In genomic region chr15:83999396-84000120, GRCh38 we compare ENCODE assay signal across 28 cellular contexts.
DNase-seq lines count a peak whose midpoint lies in the region; ATAC-seq, FAIRE-seq and TF ChIP-seq lines count a peak whose summit lies in the region.
"Had no signal": no experiment of that assay in that cellular context is flagged by ENCODE, and none has a peak within 500 bp of the region (broad histone marks: within the 10 kb centered on the region; RNA-seq: fewer than 3 reads in every experiment).

No MANE protein-coding gene starts in this region.

- peak; percentile 99 for FAIRE-seq in RCC 7860 (lab: Jason Lieb, UNC)
- FAIRE-seq: D721Med, pancreas had no signal

- no peak for ATAC-seq in activated naive CD4-positive, alpha-beta T cell treated with anti-CD3 and anti-CD28 coated beads, Interleukin-2, amount 50 U/mL, for 72 hours
- ATAC-seq: naive thymus-derived CD8-positive, alpha-beta T cell; sciatic nerve had no signal

- H3K4me1 Mint-ChIP-seq in Calu3 (ENCODE audit: low read depth, unreplicated experiment): peaks cover 28% of the 10 kb centered on the region
- H3K4me1 Mint-ChIP-seq in nephron: peaks cover 5% of the 10 kb centered on the region
- H3K4me1 Mint-ChIP-seq: naive thymus-derived CD8-positive, alpha-beta T cell had no signal

- no peak overlapping the region for H3K4me3 ChIP-seq in fibroblast of mammary gland (ENCODE audit: control insufficient read depth, low read depth, low read length)
- H3K4me3 ChIP-seq: BLaER1, esophagus squamous epithelium, HAP-1, pancreas, Peyer's patch, uterus had no signal

- intact Hi-C loops in Calu3 (cut with micrococcal nuclease; ENCODE audit: unreplicated experiment): loop anchor here (2.0 to 10.0 kb wide), 3 partner anchors 23 to 145 kb away; no protein-coding TSS in a partner anchor

- H3K27me3 Mint-ChIP-seq in Calu3 (ENCODE audit: unreplicated experiment) (no peaks in the 10 kb centered on the region), nephron (ENCODE audit: low read depth) (no peaks in the 10 kb centered on the region)

- H3K9me3 Mint-ChIP-seq in Calu3 (ENCODE audit: low read depth, unreplicated experiment) (peaks cover 6% of the 10 kb centered on the region), nephron (no peaks in the 10 kb centered on the region)
- peaks cover 3 to 4% of the 10 kb centered on the region in 2 donors for H3K9me3 Mint-ChIP-seq in activated naive CD4-positive, alpha-beta T cell treated with anti-CD3 and anti-CD28 coated beads, Interleukin-2, amount 50 U/mL, for 72 hours

- TF ChIP-seq CTCF in Calu3 (IDR thresholded peaks at IDR 0.05; ENCODE audit: unreplicated experiment) (no peak), fibroblast of mammary gland (conservative IDR thresholded peaks at IDR 0.05; ENCODE audit: control insufficient read depth, insufficient read depth, low read depth, low read length) (no peak), nephron (IDR thresholded peaks at IDR 0.05; ENCODE audit: unreplicated experiment in 3 of 3) (no peak)

- BruUV-seq in Calu3 (replicated peaks; lab: Mats Ljungman, UMichigan): no TSS peak

- H3K4me3 Mint-ChIP-seq in Calu3 (ENCODE audit: low read depth, unreplicated experiment): no peak overlapping the region
- no peak overlapping the region for H3K4me3 Mint-ChIP-seq in nephron
- H3K4me3 Mint-ChIP-seq: activated naive CD8-positive, alpha-beta T cell; naive thymus-derived CD8-positive, alpha-beta T cell had no signal

- peak; percentile 27 for DNase-seq in Calu3
- DNase-seq in RCC 7860 (ENCODE audit: low spot score): peak; percentile 83
- peak; percentile 8 for DNase-seq in fibroblast of mammary gland (ENCODE audit: low read depth)
- no peak for DNase-seq in NCI-H2081 treated with DMSO at 0.1 percent for 48 hours (lab: John Stamatoyannopoulos, UW)
- no peak for DNase-seq in NCI-H226
- no peak for DNase-seq in activated naive CD4-positive, alpha-beta T cell treated with anti-CD3 and anti-CD28 coated beads, Interleukin-2, amount 50 U/mL, for 72 hours (ENCODE audit: low spot score in 2 of 2)
- no peak for DNase-seq in DMS 273 treated with DMSO at 0.1 percent for 48 hours (lab: John Stamatoyannopoulos, UW)
- DNase-seq: activated CD4-positive, alpha-beta T cell treated with anti-CD3 and anti-CD28 coated beads, Interleukin-2, amount 50 U/mL, for 1 hour; effector CD8-positive, alpha-beta T cell; EL; esophagus squamous epithelium; Karpas-422; left cardiac atrium; naive thymus-derived CD8-positive, alpha-beta T cell; NCI-H1048; NCI-H510A; NK-92 treated with Interleukin-12 subunit alpha and Interleukin-12 subunit beta, amount 100 ng/mL, for 24 hours; pancreas; Peyer's patch; T-helper 2 cell; uterus; WERI-Rb-1 had no signal

- CTCF ChIA-PET in Calu3 (lab: Charles Lee): no interaction called here

- no peaks in the 10 kb centered on the region for H3K36me3 Mint-ChIP-seq in Calu3 (ENCODE audit: insufficient read depth, unreplicated experiment)
- no peaks in the 10 kb centered on the region for H3K36me3 Mint-ChIP-seq in nephron (ENCODE audit: low read depth)
- H3K36me3 Mint-ChIP-seq in activated naive CD4-positive, alpha-beta T cell treated with anti-CD3 and anti-CD28 coated beads, Interleukin-2, amount 50 U/mL, for 72 hours: no peaks in the 10 kb centered on the region
- H3K36me3 Mint-ChIP-seq: activated naive CD8-positive, alpha-beta T cell; naive thymus-derived CD8-positive, alpha-beta T cell had no signal

- peak overlapping the region; percentile 46 for H3K27ac Mint-ChIP-seq in Calu3 (ENCODE audit: unreplicated experiment)
- H3K27ac Mint-ChIP-seq in nephron: peak overlapping the region; percentile 58 to 61 (median 61)
- no peak overlapping the region for H3K27ac Mint-ChIP-seq in activated naive CD4-positive, alpha-beta T cell treated with anti-CD3 and anti-CD28 coated beads, Interleukin-2, amount 50 U/mL, for 72 hours
- H3K27ac Mint-ChIP-seq: activated naive CD8-positive, alpha-beta T cell; naive thymus-derived CD8-positive, alpha-beta T cell had no signal

Comparison
In these comparisons a context has a peak if more than half of its experiments do, and no peak if none do; other contexts are left out.
1. DNase-seq: peak in Calu3 (single experiment), RCC 7860 (single experiment) and fibroblast of mammary gland (single experiment); none in NCI-H2081 treated with DMSO at 0.1 percent for 48 hours (single experiment), NCI-H226 (single experiment), activated naive CD4-positive, alpha-beta T cell treated with anti-CD3 and anti-CD28 coated beads, Interleukin-2, amount 50 U/mL, for 72 hours (0 of 2) and DMS 273 treated with DMSO at 0.1 percent for 48 hours (single experiment).
2. H3K27ac Mint-ChIP-seq: peak in Calu3 (single experiment) and nephron (3 of 3); none in activated naive CD4-positive, alpha-beta T cell treated with anti-CD3 and anti-CD28 coated beads, Interleukin-2, amount 50 U/mL, for 72 hours (0 of 2).